In genomic region chr1:89361681-89362080, GRCh38 we compare ENCODE assay signal across 18 cellular contexts. TPM values are rescaled to one million over a fixed set of nuclear protein-coding genes. Genes with fewer than 3 reads are reported as not detected.
DNase-seq lines count a peak whose midpoint lies in the region; ATAC-seq, FAIRE-seq and TF ChIP-seq lines count a peak whose summit lies in the region.
"Had no signal": no experiment of that assay in that cellular context is flagged by ENCODE, and none has a peak within 500 bp of the region (broad histone marks: within the 10 kb centered on the region; RNA-seq: fewer than 3 reads in every experiment).

No MANE protein-coding gene starts in this region.

- intact Hi-C loops in esophagus squamous epithelium (cut with DNase I), result loop anchor here (5.0 kb wide), 1 partner anchor 91 kb away; no protein-coding TSS in a partner anchor

- TF ChIP-seq POLR2A in esophagus squamous epithelium (IDR thresholded peaks at IDR 0.05), result no peak
- TF ChIP-seq POLR2A in GM12891 (IDR thresholded peaks at IDR 0.05; ENCODE audit: low read depth, low read length), result no peak

- peaks cover 15% of the 10 kb centered on the region for H3K4me1 ChIP-seq in GM23338 (ENCODE audit: insufficient read depth)
- peaks cover 0 to 41% (median 12%) of the 10 kb centered on the region in 3 donors for H3K4me1 ChIP-seq in esophagus squamous epithelium
- peaks cover 12% of the 10 kb centered on the region for H3K4me1 ChIP-seq in iPS-18a (ENCODE audit: control insufficient read depth, low read depth, low read length)
- H3K4me1 ChIP-seq in small intestine (ENCODE audit: control insufficient read depth in 2 of 2, insufficient read depth in 1 of 2, low read depth in 1 of 2, low read length in 1 of 2), result no peaks in the 10 kb centered on the region

- DNase-seq in GM23338 (ENCODE audit: low spot score), result peak; percentile 44
- no peak for DNase-seq in SK-N-MC (ENCODE audit: low read depth, low spot score)
- no peak for DNase-seq in esophagus squamous epithelium (lab: John Stamatoyannopoulos, UW)
- DNase-seq in small intestine, result no peak
- DNase-seq in GM12891 (ENCODE audit: insufficient read length, low spot score), result no peak
- DNase-seq in amygdala (lab: John Stamatoyannopoulos, UW), result no peak
- no peak for DNase-seq in stimulated activated CD8-positive, alpha-beta memory T cell treated with anti-CD3 and anti-CD28 coated beads, Interleukin-4, amount 100 ng/mL, for 48 hours
- DNase-seq: 8988T; AML-193; Caco-2; CD8-positive, alpha-beta memory T cell had no signal

- H3K9me2 ChIP-seq in GM23338 (ENCODE audit: insufficient read depth), result 0 out of 2 replicates have a peak, but pooled peaks cover 3% of the 10 kb centered on the region

- peaks cover 5% of the 10 kb centered on the region for H3K27me3 Mint-ChIP-seq in GM23338 (ENCODE audit: insufficient read depth, low read depth, poor library complexity)
- H3K27me3 Mint-ChIP-seq: CD8-positive, alpha-beta memory T cell; IgD-negative memory B cell had no signal

- H3K4me3 Mint-ChIP-seq in GM23338, result no peak overlapping the region
- H3K4me3 Mint-ChIP-seq: CD8-positive, alpha-beta memory T cell; IgD-negative memory B cell had no signal

- no peaks in the 10 kb centered on the region for H3K27me3 ChIP-seq in GM23338 (ENCODE audit: insufficient read depth)
- no peaks in the 10 kb centered on the region for H3K27me3 ChIP-seq in esophagus squamous epithelium
- H3K27me3 ChIP-seq in iPS-18a (ENCODE audit: control insufficient read depth, insufficient read depth, low read length), result no peaks in the 10 kb centered on the region
- no peaks in the 10 kb centered on the region for H3K27me3 ChIP-seq in small intestine (ENCODE audit: control insufficient read depth in 2 of 2, insufficient read depth in 2 of 2, low read length in 2 of 2)
- H3K27me3 ChIP-seq: BLaER1 had no signal

- H3K27ac ChIP-seq in GM23338 (ENCODE audit: low read depth), result no peak overlapping the region
- H3K27ac ChIP-seq in SK-N-MC, result peak overlapping the region; percentile 27; the same call in 1 of the 2 replicates
- peak overlapping the region; percentile 84 to 92 (median 88) for H3K27ac ChIP-seq in esophagus squamous epithelium
- H3K27ac ChIP-seq in iPS-18a (ENCODE audit: low read length), result no peak overlapping the region
- no peak overlapping the region for H3K27ac ChIP-seq in small intestine (ENCODE audit: low read depth in 1 of 2, low read length in 1 of 2)
- H3K27ac ChIP-seq: BLaER1 had no signal

- peak overlapping the region; percentile 52; the same call in 1 of the 2 replicates for H3K4me2 ChIP-seq in GM23338
- H3K4me2 ChIP-seq: BLaER1 had no signal

- no peak for TF ChIP-seq CTCF in GM23338 (conservative IDR thresholded peaks at IDR 0.05; ENCODE audit: low read depth in 2 of 2)
- no peak for TF ChIP-seq CTCF in esophagus squamous epithelium (IDR thresholded peaks at IDR 0.05)

- no peaks in the 10 kb centered on the region for H3K9me3 ChIP-seq in SK-N-MC (ENCODE audit: low read depth, low read length)
- H3K9me3 ChIP-seq in esophagus squamous epithelium, result no peaks in the 10 kb centered on the region
- H3K9me3 ChIP-seq in iPS-18a (ENCODE audit: control insufficient read depth, low read depth, low read length), result no peaks in the 10 kb centered on the region
- H3K9me3 ChIP-seq in small intestine (ENCODE audit: control insufficient read depth, low read depth), result no peaks in the 10 kb centered on the region
- H3K9me3 ChIP-seq: BLaER1, Caco-2 had no signal

- WGBS in esophagus squamous epithelium, 2 donors, result 55 to 74% methylated on average over 3 of the region's 3 CpGs
- WGBS in small intestine, 3 donors, result 86 to 92% (median 91%) methylated on average over 3 of the region's 3 CpGs

- H3K4me3 ChIP-seq in GM23338 (no peak overlapping the region; the same call in 1 of the 2 replicates), SK-N-MC (no peak overlapping the region), esophagus squamous epithelium (no peak overlapping the region), iPS-18a (ENCODE audit: low read length) (peak overlapping the region; percentile 26), small intestine (ENCODE audit: low read depth in 1 of 2, low read length in 2 of 2) (no peak overlapping the region)
- H3K4me3 ChIP-seq: BLaER1, GM12878 had no signal

- H3K9ac ChIP-seq in SK-N-MC (ENCODE audit: insufficient read length) (no peak overlapping the region), iPS-18a (ENCODE audit: low read length) (no peak overlapping the region)
- H3K9ac ChIP-seq: BLaER1 had no signal

- no peak for FAIRE-seq in small intestine (lab: Jason Lieb, UNC)
- no peak for FAIRE-seq in GM12891 (lab: Jason Lieb, UNC)
- FAIRE-seq: GM12878, H54 had no signal

- H2AFZ ChIP-seq in GM23338, result 0 out of 2 replicates have a peak overlapping the region, but pooled peaks have one; percentile 93

- H3F3A ChIP-seq in GM23338 (replicated peaks; ENCODE audit: low read depth), result no peaks in the 10 kb centered on the region

- peaks cover 28% of the 10 kb centered on the region for H3K4me1 Mint-ChIP-seq in GM23338

- peak; percentile 87 for ATAC-seq in GM23338
- ATAC-seq: GM12878 had no signal

- H3K27ac Mint-ChIP-seq in GM23338, result no peak overlapping the region
- H3K27ac Mint-ChIP-seq: IgD-negative memory B cell had no signal

- H4K20me1 ChIP-seq in GM23338 (replicated peaks; ENCODE audit: insufficient read depth), result no peaks in the 10 kb centered on the region
- H4K20me1 ChIP-seq: BLaER1 had no signal

- no peaks in the 10 kb centered on the region for H3K36me3 Mint-ChIP-seq in GM23338 (ENCODE audit: low read depth)
- H3K36me3 Mint-ChIP-seq: IgD-negative memory B cell had no signal

- H3K9me3 Mint-ChIP-seq in GM23338, result no peaks in the 10 kb centered on the region
- H3K9me3 Mint-ChIP-seq: CD8-positive, alpha-beta memory T cell; IgD-negative memory B cell had no signal

- H3K36me3 ChIP-seq in GM23338 (ENCODE audit: insufficient read depth) (no peaks in the 10 kb centered on the region), SK-N-MC (ENCODE audit: insufficient read depth, low read length) (no peaks in the 10 kb centered on the region), esophagus squamous epithelium (no peaks in the 10 kb centered on the region), iPS-18a (ENCODE audit: control insufficient read depth, low read depth, low read length) (no peaks in the 10 kb centered on the region), small intestine (ENCODE audit: control insufficient read depth in 2 of 2, insufficient read depth in 2 of 2, low read length in 2 of 2) (no peaks in the 10 kb centered on the region)
- H3K36me3 ChIP-seq: BLaER1 had no signal

- H3K79me2 ChIP-seq in GM23338 (replicated peaks; ENCODE audit: insufficient read depth), result no peaks in the 10 kb centered on the region

TF ChIP-seq in GM12891, 5 proteins besides CTCF, POLR2A, EP300 and RAD21:
- no peak for TF ChIP-seq SPI1 (IDR thresholded peaks at IDR 0.05; ENCODE audit: low read depth, low read length)
- no peak for TF ChIP-seq TAF1 (IDR thresholded peaks at IDR 0.05; ENCODE audit: low read depth, low read length)
- TF ChIP-seq PAX5 (IDR thresholded peaks at IDR 0.05; ENCODE audit: insufficient read depth, low read length, severe bottlenecking), result no peak
- no peak for TF ChIP-seq POU2F2 (IDR thresholded peaks at IDR 0.05; ENCODE audit: low read depth, low read length)
- TF ChIP-seq POLR2AphosphoS5 (IDR thresholded peaks at IDR 0.05; ENCODE audit: low read depth, low read length), result no peak

RNA-seq across cellular contexts. Expression of gene GBP6, which starts 2.2 kb away (rescaled TPM):
- total RNA-seq in GM23338 (2014; rRNA removed; shearing (Covaris generic)), result not detected in 2 replicates
- polyA plus RNA-seq in GM23338 (2016; fragmentation: Nextera tagmentation; extraction: Ambion mirVana) (not detected in 2 replicates), small intestine (under 1 TPM in 2 of 3 donors, not detected in 1; 0.09 to 0.27 TPM)
- 100 to 1,000 TPM; 419 to 894 (median 477) TPM for total RNA-seq in esophagus squamous epithelium
- polyA plus RNA-seq in GM12891 (2012; ENCODE audit: low read depth, missing spikeins), result 0.19 TPM
- total RNA-seq: Caco-2, G401, HT1080 had no signal
- polyA plus RNA-seq: IgD-negative memory B cell had no signal

Comparison
In these comparisons a context has a peak if more than half of its experiments do, and no peak if none do; other contexts are left out.
1. H3K27ac ChIP-seq: peak in SK-N-MC (single experiment) and esophagus squamous epithelium (4 of 4); none in GM23338 (single experiment), iPS-18a (single experiment) and small intestine (0 of 2).
2. RNA of gene GBP6, which starts 2.2 kb away (total RNA-seq): 419 to 894 TPM in esophagus squamous epithelium; not detected in GM23338; every median in the first group is over 100 times any median in the second.